Comparison of ENCODE assay signal across 10 cellular contexts in genomic region chr6:26351544-26351953, GRCh38. TPM values are rescaled to one million over a fixed set of nuclear protein-coding genes. Genes with fewer than 3 reads are reported as not detected.
DNase-seq lines count a peak whose midpoint lies in the region; ATAC-seq, FAIRE-seq and TF ChIP-seq lines count a peak whose summit lies in the region.
"Had no signal": no experiment of that assay in that cellular context is flagged by ENCODE, and none has a peak within 500 bp of the region (broad histone marks: within the 10 kb centered on the region; RNA-seq: fewer than 3 reads in every experiment).

No MANE protein-coding gene starts in this region.

- no peaks in the 10 kb centered on the region for H3K79me2 ChIP-seq in OCI-LY7 (ENCODE audit: insufficient read depth, low read depth, low read length)

- H3K4me1 Mint-ChIP-seq in naive thymus-derived CD4-positive, alpha-beta T cell: peaks cover 0 to 8% (median 0%) of the 10 kb centered on the region in 7 donors
- no peaks in the 10 kb centered on the region for H3K4me1 Mint-ChIP-seq in activated CD8-positive, alpha-beta T cell treated with anti-CD3 and anti-CD28 coated beads, Interleukin-2, amount 10 ng/mL, durations not matched to agents 7 days and 5 days (ENCODE audit: low read depth)

- H3K36me3 Mint-ChIP-seq in naive thymus-derived CD4-positive, alpha-beta T cell: peaks cover 0 to 2% (median 0%) of the 10 kb centered on the region in 5 donors
- H3K36me3 Mint-ChIP-seq in activated CD8-positive, alpha-beta T cell treated with anti-CD3 and anti-CD28 coated beads, Interleukin-2, amount 10 ng/mL, durations not matched to agents 7 days and 5 days (ENCODE audit: low read depth): no peaks in the 10 kb centered on the region

- H3K4me1 ChIP-seq in OCI-LY7 (ENCODE audit: insufficient read depth, low read length, poor library complexity, severe bottlenecking): peaks cover 66% of the 10 kb centered on the region
- no peaks in the 10 kb centered on the region for H3K4me1 ChIP-seq in naive thymus-derived CD4-positive, alpha-beta T cell (ENCODE audit: control insufficient read depth in 2 of 2, insufficient read depth in 2 of 2, low read length in 2 of 2)

- no peak for FAIRE-seq in frontal cortex (lab: Jason Lieb, UNC)

- no peak overlapping the region for H3K4me3 Mint-ChIP-seq in naive thymus-derived CD4-positive, alpha-beta T cell
- no peak overlapping the region for H3K4me3 Mint-ChIP-seq in activated CD8-positive, alpha-beta T cell treated with anti-CD3 and anti-CD28 coated beads, Interleukin-2, amount 10 ng/mL, durations not matched to agents 7 days and 5 days
- H3K4me3 Mint-ChIP-seq: activated T-cell treated with anti-CD3 and anti-CD28 coated beads, Interleukin-2, amount 50 U/mL, for 24 hours had no signal

- H3K4me2 ChIP-seq in OCI-LY7 (ENCODE audit: low read length): no peak overlapping the region

- BruUV-seq in OCI-LY7 (replicated peaks; lab: Mats Ljungman, UMichigan): no TSS peak

- no peak overlapping the region for H3K27ac ChIP-seq in OCI-LY7 (ENCODE audit: low read depth, low read length, poor library complexity, severe bottlenecking)
- H3K27ac ChIP-seq in naive thymus-derived CD4-positive, alpha-beta T cell (ENCODE audit: low read depth, low read length): no peak overlapping the region
- H3K27ac ChIP-seq: esophagus squamous epithelium had no signal

- H4K20me1 ChIP-seq in OCI-LY7 (ENCODE audit: insufficient read depth, low read length): no peaks in the 10 kb centered on the region

- no peak overlapping the region for H3K27ac Mint-ChIP-seq in naive thymus-derived CD4-positive, alpha-beta T cell
- no peak overlapping the region for H3K27ac Mint-ChIP-seq in activated CD8-positive, alpha-beta T cell treated with anti-CD3 and anti-CD28 coated beads, Interleukin-2, amount 10 ng/mL, durations not matched to agents 7 days and 5 days
- H3K27ac Mint-ChIP-seq: activated T-cell treated with anti-CD3 and anti-CD28 coated beads, Interleukin-2, amount 50 U/mL, for 24 hours had no signal

- no peaks in the 10 kb centered on the region for H3K9me3 Mint-ChIP-seq in naive thymus-derived CD4-positive, alpha-beta T cell
- no peaks in the 10 kb centered on the region for H3K9me3 Mint-ChIP-seq in activated CD8-positive, alpha-beta T cell treated with anti-CD3 and anti-CD28 coated beads, Interleukin-2, amount 10 ng/mL, durations not matched to agents 7 days and 5 days (ENCODE audit: insufficient read depth)
- H3K9me3 Mint-ChIP-seq: activated T-cell treated with anti-CD3 and anti-CD28 coated beads, Interleukin-2, amount 50 U/mL, for 24 hours had no signal

- CTCF ChIA-PET in OCI-LY7 (lab: Charles Lee; ENCODE audit: unreplicated experiment): no interaction called here
- CTCF ChIA-PET in naive thymus-derived CD4-positive, alpha-beta T cell (lab: Charles Lee): interaction anchor here (1.1 kb wide), 1 partner anchor 244 kb away, joined by 3 read pairs; no protein-coding TSS in a partner anchor
- CTCF ChIA-PET in activated CD8-positive, alpha-beta T cell treated with anti-CD3 and anti-CD28 coated beads, Interleukin-2, amount 10 ng/mL, durations not matched to agents 7 days and 5 days (lab: Charles Lee): interaction anchor here (1.0 to 1.2 kb wide), 2 partner anchors 10 to 16 kb away, joined by 3 read pairs; no protein-coding TSS in a partner anchor

- DNase-seq in DMS53 treated with DMSO at 0.1 percent for 48 hours (lab: John Stamatoyannopoulos, UW; ENCODE audit: unreplicated experiment) (peak; percentile 87), OCI-LY7 (ENCODE audit: low spot score) (no peak), cardiac fibroblast (ENCODE audit: low read depth in 2 of 2) (peak; percentile 84 to 95), frontal cortex (ENCODE audit: low spot score in 2 of 2) (no peak), NCI-H1048 (lab: John Stamatoyannopoulos, UW) (no peak)
- DNase-seq in naive thymus-derived CD4-positive, alpha-beta T cell: no peak
- DNase-seq in activated CD8-positive, alpha-beta T cell treated with anti-CD3 and anti-CD28 coated beads, Interleukin-2, amount 10 ng/mL, durations not matched to agents 7 days and 5 days: no peak
- DNase-seq: activated T-cell treated with anti-CD3 and anti-CD28 coated beads, Interleukin-2, amount 50 U/mL, for 24 hours; esophagus squamous epithelium had no signal

- peaks cover 0 to 7% (median 0%) of the 10 kb centered on the region in 5 donors for H3K27me3 Mint-ChIP-seq in naive thymus-derived CD4-positive, alpha-beta T cell
- H3K27me3 Mint-ChIP-seq in activated CD8-positive, alpha-beta T cell treated with anti-CD3 and anti-CD28 coated beads, Interleukin-2, amount 10 ng/mL, durations not matched to agents 7 days and 5 days (ENCODE audit: low read depth): peaks cover 2% of the 10 kb centered on the region
- H3K27me3 Mint-ChIP-seq: activated T-cell treated with anti-CD3 and anti-CD28 coated beads, Interleukin-2, amount 50 U/mL, for 24 hours had no signal

- H3K4me3 ChIP-seq in OCI-LY7 (ENCODE audit: low read depth, low read length, poor library complexity, severe bottlenecking): no peak overlapping the region
- H3K4me3 ChIP-seq in cardiac fibroblast (replicated peaks in 1 of 2; ENCODE audit: low read depth in 2 of 2, low read length in 2 of 2): no peak overlapping the region
- H3K4me3 ChIP-seq in naive thymus-derived CD4-positive, alpha-beta T cell (ENCODE audit: low read length): no peak overlapping the region
- H3K4me3 ChIP-seq: esophagus squamous epithelium had no signal

- TF ChIP-seq CTCF in OCI-LY7 (conservative IDR thresholded peaks at IDR 0.05; ENCODE audit: low read length) (no peak), cardiac fibroblast (IDR thresholded peaks at IDR 0.05; ENCODE audit: low read depth, low read length) (no peak)

- no peaks in the 10 kb centered on the region for H3K9me3 ChIP-seq in OCI-LY7 (ENCODE audit: low read length)
- no peaks in the 10 kb centered on the region for H3K9me3 ChIP-seq in naive thymus-derived CD4-positive, alpha-beta T cell (ENCODE audit: control insufficient read depth in 2 of 3, low read length in 3 of 3)
- H3K9me3 ChIP-seq: esophagus squamous epithelium had no signal

- no peaks in the 10 kb centered on the region for H3K36me3 ChIP-seq in OCI-LY7 (ENCODE audit: insufficient read depth, low read length)
- no peaks in the 10 kb centered on the region for H3K36me3 ChIP-seq in naive thymus-derived CD4-positive, alpha-beta T cell (ENCODE audit: control insufficient read depth in 2 of 3, insufficient read depth in 3 of 3, low read length in 3 of 3)
- H3K36me3 ChIP-seq: esophagus squamous epithelium had no signal

- H3K9me2 ChIP-seq in OCI-LY7 (ENCODE audit: insufficient read depth, low read length): no peaks in the 10 kb centered on the region

- no peaks in the 10 kb centered on the region for H3K27me3 ChIP-seq in naive thymus-derived CD4-positive, alpha-beta T cell (ENCODE audit: control insufficient read depth in 2 of 2, insufficient read depth in 2 of 2, low read length in 2 of 2)
- H3K27me3 ChIP-seq: esophagus squamous epithelium had no signal

- ATAC-seq in naive thymus-derived CD4-positive, alpha-beta T cell: peak; percentile 72
- no peak for ATAC-seq in activated CD8-positive, alpha-beta T cell treated with anti-CD3 and anti-CD28 coated beads, Interleukin-2, amount 10 ng/mL, durations not matched to agents 7 days and 5 days
- ATAC-seq in HG03439 (IDR thresholded peaks at IDR 0.05; ENCODE audit: unreplicated experiment): no peak

- POLR2A ChIA-PET in OCI-LY7 (lab: Charles Lee): interaction anchor here (0.7 to 1.6 kb wide), 3 partner anchors 13 to 182 kb away, joined by 3 to 5 read pairs (median 4); no protein-coding TSS in a partner anchor
- POLR2A ChIA-PET in naive thymus-derived CD4-positive, alpha-beta T cell (lab: Charles Lee): interaction anchor here (0.7 kb wide), 1 partner anchor 92 kb away, joined by 3 read pairs; no protein-coding TSS in a partner anchor
- POLR2A ChIA-PET in activated CD8-positive, alpha-beta T cell treated with anti-CD3 and anti-CD28 coated beads, Interleukin-2, amount 10 ng/mL, durations not matched to agents 7 days and 5 days (lab: Charles Lee): no interaction called here

- intact Hi-C loops in OCI-LY7 (cut with micrococcal nuclease; ENCODE audit: unreplicated experiment): no loop called here
- intact Hi-C loops in naive thymus-derived CD4-positive, alpha-beta T cell (cut with micrococcal nuclease): no loop called here

- peak overlapping the region; percentile 29; the same call in 1 of the 2 replicates for H2AFZ ChIP-seq in OCI-LY7 (ENCODE audit: low read length)

RNA-seq across cellular contexts. Expression of gene BTN3A2, which starts 13.4 kb away (rescaled TPM):
- 47.9 and 54.5 TPM in 2 replicates for total RNA-seq in OCI-LY7 (2014; rRNA removed; shearing (Covaris generic))
- total RNA-seq in OCI-LY7 (2022) (70.8 and 95.7 TPM in 2 replicates), frontal cortex (2.0 TPM)
- 100 to 1,000 TPM; 131 to 274 (median 180) TPM for total RNA-seq in naive thymus-derived CD4-positive, alpha-beta T cell
- 100 to 1,000 TPM; 113 to 142 TPM for polyA plus RNA-seq in naive thymus-derived CD4-positive, alpha-beta T cell
- 10 to 100 TPM; 69.0 to 78.3 TPM for total RNA-seq in activated CD8-positive, alpha-beta T cell treated with anti-CD3 and anti-CD28 coated beads, Interleukin-2, amount 10 ng/mL, durations not matched to agents 7 days and 5 days

RNA-seq across cellular contexts. Expression of gene BTN2A2, which starts 31.4 kb away (rescaled TPM):
- total RNA-seq in OCI-LY7 (2014; rRNA removed; shearing (Covaris generic)): 42.0 and 45.1 TPM in 2 replicates
- 35.0 and 44.8 TPM in 2 replicates for total RNA-seq in OCI-LY7 (2022)
- 10 to 100 TPM; 19.8 to 22.3 (median 20.2) TPM for total RNA-seq in naive thymus-derived CD4-positive, alpha-beta T cell
- 1 to 10 TPM; 3.4 to 4.4 TPM for polyA plus RNA-seq in naive thymus-derived CD4-positive, alpha-beta T cell
- 10 to 100 TPM; 10.3 to 11.4 TPM for total RNA-seq in activated CD8-positive, alpha-beta T cell treated with anti-CD3 and anti-CD28 coated beads, Interleukin-2, amount 10 ng/mL, durations not matched to agents 7 days and 5 days
- total RNA-seq in frontal cortex: 2.4 TPM

RNA-seq across cellular contexts. Expression of gene BTN3A1, which starts 50.5 kb away (rescaled TPM):
- total RNA-seq in OCI-LY7 (2014; rRNA removed; shearing (Covaris generic)): 33.4 and 34.6 TPM in 2 replicates
- total RNA-seq in OCI-LY7 (2022) (33.3 and 46.5 TPM in 2 replicates), frontal cortex (19.6 TPM)
- 100 to 1,000 TPM; 122 to 242 (median 235) TPM for total RNA-seq in naive thymus-derived CD4-positive, alpha-beta T cell
- 10 to 100 TPM; 41.5 to 64.6 TPM for polyA plus RNA-seq in naive thymus-derived CD4-positive, alpha-beta T cell
- total RNA-seq in activated CD8-positive, alpha-beta T cell treated with anti-CD3 and anti-CD28 coated beads, Interleukin-2, amount 10 ng/mL, durations not matched to agents 7 days and 5 days: 10 to 100 TPM; 45.6 to 47.9 TPM

Comparison
In these comparisons a context has a peak if more than half of its experiments do, and no peak if none do; other contexts are left out.
1. DNase-seq: peak in DMS53 treated with DMSO at 0.1 percent for 48 hours (single experiment) and cardiac fibroblast (2 of 2); none in OCI-LY7 (single experiment), naive thymus-derived CD4-positive, alpha-beta T cell (0 of 9), activated CD8-positive, alpha-beta T cell treated with anti-CD3 and anti-CD28 coated beads, Interleukin-2, amount 10 ng/mL, durations not matched to agents 7 days and 5 days (single experiment), frontal cortex (0 of 2) and NCI-H1048 (single experiment).
2. RNA of gene BTN3A2, which starts 13.4 kb away (total RNA-seq): 131 to 274 TPM in naive thymus-derived CD4-positive, alpha-beta T cell, 69.0 to 78.3 TPM in activated CD8-positive, alpha-beta T cell treated with anti-CD3 and anti-CD28 coated beads, Interleukin-2, amount 10 ng/mL, durations not matched to agents 7 days and 5 days and 47.9 to 95.7 TPM in OCI-LY7; 2.0 TPM in frontal cortex (single experiment); every median in the first group is over 10 times any median in the second.